ENCODE assay signal across 10 cellular contexts in genomic region chr12:67517181-67517887, GRCh38.
DNase-seq lines count a peak whose midpoint lies in the region; ATAC-seq and TF ChIP-seq lines count a peak whose summit lies in the region.
"Had no signal": no experiment of that assay in that cellular context is flagged by ENCODE, and none has a peak within 500 bp of the region (broad histone marks: within the 10 kb centered on the region; RNA-seq: fewer than 3 reads in every experiment).

No MANE protein-coding gene starts in this region.

- no peak overlapping the region for H3K4me3 Mint-ChIP-seq in T-cell
- H3K4me3 Mint-ChIP-seq: activated naive CD4-positive, alpha-beta T cell treated with anti-CD3 and anti-CD28 coated beads, Interleukin-2, amount 50 U/mL, for 24 hours had no signal

- H3K9me3 ChIP-seq in heart left ventricle (no peaks in the 10 kb centered on the region), uterus (no peaks in the 10 kb centered on the region), HAP-1 (no peaks in the 10 kb centered on the region)
- H3K9me3 ChIP-seq: neutrophil had no signal

- no peaks in the 10 kb centered on the region for H3K36me3 Mint-ChIP-seq in T-cell
- H3K36me3 Mint-ChIP-seq: activated naive CD4-positive, alpha-beta T cell treated with anti-CD3 and anti-CD28 coated beads, Interleukin-2, amount 50 U/mL, for 24 hours had no signal

- ATAC-seq in heart left ventricle (peak in 3 of 4 donors; percentile 43 to 59 (median 58)), Right ventricle myocardium inferior (no peak), T-cell (replicated peaks in 1 of 4) (no peak)

- in situ Hi-C loops in HAP-1 (cut with MboI; ENCODE audit: low sequenced_read_pairs), result no loop called here

- H3K4me3 ChIP-seq in heart left ventricle (no peak overlapping the region), uterus (no peak overlapping the region), HAP-1 (no peak overlapping the region)

- peak overlapping the region; percentile 92 to 93 for H3K27ac Mint-ChIP-seq in T-cell
- H3K27ac Mint-ChIP-seq: activated naive CD4-positive, alpha-beta T cell treated with anti-CD3 and anti-CD28 coated beads, Interleukin-2, amount 50 U/mL, for 24 hours had no signal

- H3K36me3 ChIP-seq in heart left ventricle (no peaks in the 10 kb centered on the region), uterus (no peaks in the 10 kb centered on the region), HAP-1 (replicated peaks) (no peaks in the 10 kb centered on the region)
- H3K36me3 ChIP-seq: neutrophil had no signal

- WGBS in heart left ventricle, 4 donors, result 66 to 80% (median 70%) methylated on average over 16 of the region's 16 CpGs

- no peaks in the 10 kb centered on the region for H3K9me3 Mint-ChIP-seq in T-cell
- H3K9me3 Mint-ChIP-seq: activated naive CD4-positive, alpha-beta T cell treated with anti-CD3 and anti-CD28 coated beads, Interleukin-2, amount 50 U/mL, for 24 hours had no signal

- intact Hi-C loops in heart left ventricle (cut with DNase I) (no loop called here), Right ventricle myocardium inferior (cut with DNase I) (no loop called here), uterus (cut with DNase I; ENCODE audit: low total_unique reads) (no loop called here)

- CTCF ChIA-PET in T-cell (lab: Charles Lee), result no interaction called here

- no peaks in the 10 kb centered on the region for H3K27me3 ChIP-seq in heart left ventricle
- no peaks in the 10 kb centered on the region for H3K27me3 ChIP-seq in uterus
- H3K27me3 ChIP-seq in HAP-1 (ENCODE audit: low read depth), result no peaks in the 10 kb centered on the region

- DNase-seq in heart left ventricle (peak in 1 of 5 donors; percentile 31), Right ventricle myocardium inferior (ENCODE audit: missing footprints) (no peak), T-cell (no peak), iPS-NIHi11 (ENCODE audit: low spot score) (peak; percentile 34), uterus (peak; percentile 31 to 60), HAP-1 (ENCODE audit: low spot score in 2 of 2) (no peak), NOMO-1 (lab: John Stamatoyannopoulos, UW; ENCODE audit: unreplicated experiment in 2 of 2) (no peak)
- no peak for DNase-seq in activated naive CD4-positive, alpha-beta T cell treated with anti-CD3 and anti-CD28 coated beads, Interleukin-2, amount 50 U/mL, for 16 hours

- H3K27me3 Mint-ChIP-seq in T-cell, result no peaks in the 10 kb centered on the region
- H3K27me3 Mint-ChIP-seq: activated naive CD4-positive, alpha-beta T cell treated with anti-CD3 and anti-CD28 coated beads, Interleukin-2, amount 50 U/mL, for 24 hours had no signal

- peaks cover 49 to 56% (median 50%) of the 10 kb centered on the region in 3 donors for H3K4me1 Mint-ChIP-seq in T-cell

- H3K27ac ChIP-seq in heart left ventricle, result peak overlapping the region in 2 of 12 donors; percentile 24 to 39
- peak overlapping the region in 1 of 2 donors; percentile 54 for H3K27ac ChIP-seq in uterus
- H3K27ac ChIP-seq: neutrophil had no signal

- TF ChIP-seq POLR2A in heart left ventricle (IDR thresholded peaks at IDR 0.05) (no peak), uterus (IDR thresholded peaks at IDR 0.05) (no peak)

- TF ChIP-seq CTCF in heart left ventricle (IDR thresholded peaks at IDR 0.05) (no peak), uterus (IDR thresholded peaks at IDR 0.05) (no peak)

- H3K4me1 ChIP-seq in heart left ventricle (peaks cover 0 to 15% (median 0%) of the 10 kb centered on the region in 12 donors), uterus (no peaks in the 10 kb centered on the region), HAP-1 (no peaks in the 10 kb centered on the region)

- POLR2A ChIA-PET in T-cell (lab: Charles Lee), result no interaction called here

Comparison
In these comparisons a context has a peak if more than half of its experiments do, and no peak if none do; other contexts are left out.
1. ATAC-seq: peak in heart left ventricle (3 of 4); none in Right ventricle myocardium inferior (single experiment) and T-cell (0 of 4).
2. DNase-seq: peak in iPS-NIHi11 (single experiment) and uterus (2 of 2); none in Right ventricle myocardium inferior (single experiment), T-cell (0 of 34), activated naive CD4-positive, alpha-beta T cell treated with anti-CD3 and anti-CD28 coated beads, Interleukin-2, amount 50 U/mL, for 16 hours (single experiment), HAP-1 (0 of 2) and NOMO-1 (0 of 2).